Comparison of ENCODE assay signal across 13 cellular contexts in the genomic region with DNA sequence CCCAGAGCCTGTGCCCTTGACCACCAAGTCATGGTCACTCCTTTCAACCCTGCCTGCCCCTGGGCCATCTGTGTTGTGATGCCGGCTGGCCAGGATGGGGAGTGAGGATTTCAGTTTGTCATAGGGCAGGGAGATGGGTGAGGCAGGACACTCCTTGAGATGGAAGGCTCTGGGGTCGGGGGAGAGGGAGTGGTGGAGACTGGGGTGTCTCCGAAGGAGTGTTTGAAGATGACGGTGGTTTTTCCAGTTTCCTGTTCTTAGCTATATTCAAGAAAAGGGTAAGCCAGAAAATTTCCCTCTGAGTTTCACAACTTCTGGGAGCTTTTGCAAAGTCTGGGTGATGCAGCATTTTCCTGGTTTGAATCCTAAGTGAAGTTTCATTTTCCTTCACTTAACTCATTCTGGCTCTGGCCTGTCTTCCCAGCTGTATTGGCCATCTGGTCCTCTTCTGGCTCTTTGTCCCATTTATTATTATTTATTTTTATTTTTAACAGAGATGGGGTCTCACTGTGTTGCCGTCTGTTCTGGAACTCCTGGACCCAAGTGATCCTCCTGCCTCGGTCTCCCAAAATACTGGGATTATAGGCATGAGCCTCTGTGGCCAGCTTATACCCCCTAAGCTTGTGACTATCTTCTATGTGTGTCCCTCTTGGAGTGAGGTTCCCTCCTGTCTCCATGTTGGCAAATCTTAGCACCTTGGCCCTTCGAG. TPM values are rescaled to one million over a fixed set of nuclear protein-coding genes. Genes with fewer than 3 reads are reported as not detected.
DNase-seq lines count a peak whose midpoint lies in the region; ATAC-seq and TF ChIP-seq lines count a peak whose summit lies in the region.
"Had no signal": no experiment of that assay in that cellular context is flagged by ENCODE, and none has a peak within 500 bp of the region (broad histone marks: within the 10 kb centered on the region; RNA-seq: fewer than 3 reads in every experiment).

No MANE protein-coding gene starts in this region.

- no peaks in the 10 kb centered on the region for H3K27me3 Mint-ChIP-seq in activated T-helper 17 cell treated with anti-CD3 and anti-CD28 coated beads, Interleukin-2, amount 50 U/mL, for 72 hours
- no peaks in the 10 kb centered on the region for H3K27me3 Mint-ChIP-seq in Caco-2 (ENCODE audit: insufficient read depth, unreplicated experiment)
- H3K27me3 Mint-ChIP-seq: activated naive CD8-positive, alpha-beta T cell; CD4-positive, alpha-beta T cell had no signal

- no TSS peak for BruUV-seq in Caco-2 (replicated peaks; lab: Mats Ljungman, UMichigan)

- CTCF ChIA-PET in Caco-2 (lab: Charles Lee): no interaction called here

- H3K27ac ChIP-seq in heart right ventricle: peak overlapping the region in 9 of 10 donors; percentile 7 to 87 (median 73)

- peaks cover 0 to 46% (median 12%) of the 10 kb centered on the region in 11 donors for H3K9me3 ChIP-seq in heart right ventricle
- peaks cover 26% of the 10 kb centered on the region for H3K9me3 ChIP-seq in Caco-2

- intact Hi-C loops in heart right ventricle (cut with DNase I): no loop called here
- intact Hi-C loops in Caco-2 (cut with micrococcal nuclease; ENCODE audit: unreplicated experiment): no loop called here

- 77 to 83% methylated on average over 7 of the region's 7 CpGs for WGBS in heart right ventricle, 2 donors

- peaks cover 3 to 53% (median 26%) of the 10 kb centered on the region in 9 donors for H3K4me1 ChIP-seq in heart right ventricle
- peaks cover 4% of the 10 kb centered on the region; the same call in 1 of the 2 replicates for H3K4me1 ChIP-seq in Caco-2

- H3K36me3 Mint-ChIP-seq in activated T-helper 17 cell treated with anti-CD3 and anti-CD28 coated beads, Interleukin-2, amount 50 U/mL, for 72 hours (ENCODE audit: low read depth): peaks cover 78% of the 10 kb centered on the region
- H3K36me3 Mint-ChIP-seq in Caco-2 (ENCODE audit: insufficient read depth, unreplicated experiment): peaks cover 30% of the 10 kb centered on the region

- H3K4me3 ChIP-seq in AG09309 (ENCODE audit: control insufficient read depth, low read depth, low read length): no peak overlapping the region
- no peak overlapping the region for H3K4me3 ChIP-seq in heart right ventricle
- no peak overlapping the region for H3K4me3 ChIP-seq in skeletal muscle cell (ENCODE audit: low read depth, low read length)
- no peak overlapping the region for H3K4me3 ChIP-seq in Caco-2 (ENCODE audit: low read depth, low read length)

- peak; percentile 84 for DNase-seq in AG09309 (ENCODE audit: low read depth)
- DNase-seq in heart right ventricle: no peak
- DNase-seq in skeletal muscle cell (ENCODE audit: low read depth): peak; percentile 43
- DNase-seq in Caco-2: no peak
- no peak for DNase-seq in activated T-cell treated with anti-CD3 and anti-CD28 coated beads for 4 hours
- no peak for DNase-seq in LoVo (ENCODE audit: low spot score)
- DNase-seq: activated CD4-positive, CD25-positive, alpha-beta regulatory T cell; CD4-positive, alpha-beta T cell; erythroblast; SHP77 treated with DMSO at 0.1 percent for 48 hours had no signal

- H3K9me3 Mint-ChIP-seq in activated T-helper 17 cell treated with anti-CD3 and anti-CD28 coated beads, Interleukin-2, amount 50 U/mL, for 72 hours: peaks cover 23% of the 10 kb centered on the region
- peaks cover 36% of the 10 kb centered on the region for H3K9me3 Mint-ChIP-seq in Caco-2 (ENCODE audit: unreplicated experiment)

- POLR2A ChIA-PET in Caco-2 (lab: Charles Lee): no interaction called here

- no peak for TF ChIP-seq CTCF in AG09309 (IDR thresholded peaks at IDR 0.05; ENCODE audit: control insufficient read depth, insufficient read depth, low read depth, low read length, missing control alignments)
- no peak for TF ChIP-seq CTCF in heart right ventricle (IDR thresholded peaks at IDR 0.05)
- TF ChIP-seq CTCF in Caco-2 (IDR thresholded peaks at IDR 0.05; ENCODE audit: insufficient read depth in 1 of 2, low read depth in 1 of 2, low read length in 1 of 2, severe bottlenecking in 1 of 2, unreplicated experiment in 1 of 2): no peak

- peak; percentile 66 for ATAC-seq in activated T-helper 17 cell treated with anti-CD3 and anti-CD28 coated beads, Interleukin-2, amount 50 U/mL, for 72 hours (replicated peaks)
- ATAC-seq in heart right ventricle (peak; percentile 46 to 86 (median 71)), HG03457 (IDR thresholded peaks at IDR 0.05; ENCODE audit: unreplicated experiment) (no peak)

- peak overlapping the region; percentile 13 for H3K4me3 Mint-ChIP-seq in activated T-helper 17 cell treated with anti-CD3 and anti-CD28 coated beads, Interleukin-2, amount 50 U/mL, for 72 hours
- no peak overlapping the region for H3K4me3 Mint-ChIP-seq in Caco-2 (ENCODE audit: unreplicated experiment)
- H3K4me3 Mint-ChIP-seq: activated naive CD8-positive, alpha-beta T cell; CD4-positive, alpha-beta T cell had no signal

- H3K36me3 ChIP-seq in heart right ventricle (peaks cover 0 to 17% (median 0%) of the 10 kb centered on the region in 9 donors), Caco-2 (ENCODE audit: control insufficient read depth, insufficient read depth, low read length) (no peaks in the 10 kb centered on the region)

- peaks cover 17% of the 10 kb centered on the region for H3K4me1 Mint-ChIP-seq in activated T-helper 17 cell treated with anti-CD3 and anti-CD28 coated beads, Interleukin-2, amount 50 U/mL, for 72 hours
- H3K4me1 Mint-ChIP-seq in Caco-2 (ENCODE audit: low read depth, unreplicated experiment): peaks cover 5% of the 10 kb centered on the region

- H3K27me3 ChIP-seq in heart right ventricle (no peaks in the 10 kb centered on the region), Caco-2 (replicated peaks; ENCODE audit: control insufficient read depth, insufficient read depth, low read length) (no peaks in the 10 kb centered on the region)

- peak overlapping the region; percentile 78 for H3K27ac Mint-ChIP-seq in activated T-helper 17 cell treated with anti-CD3 and anti-CD28 coated beads, Interleukin-2, amount 50 U/mL, for 72 hours
- no peak overlapping the region for H3K27ac Mint-ChIP-seq in Caco-2 (ENCODE audit: unreplicated experiment)
- H3K27ac Mint-ChIP-seq: activated naive CD8-positive, alpha-beta T cell; CD4-positive, alpha-beta T cell had no signal

RNA-seq across cellular contexts. Expression of a gene that starts 27.7 kb away (rescaled TPM):
- total RNA-seq in activated T-helper 17 cell treated with anti-CD3 and anti-CD28 coated beads, Interleukin-2, amount 50 U/mL, for 72 hours: 10 to 100 TPM; 78.0 to 84.0 TPM
- total RNA-seq in heart right ventricle: 10 to 100 TPM; 15.1 to 32.8 (median 22.0) TPM
- 10 to 100 TPM in 1 of 2 donors, 1 to 10 TPM in 1; 6.1 to 14.9 TPM for polyA plus RNA-seq in heart right ventricle
- total RNA-seq in Caco-2 (2022): 22.3 and 24.8 TPM in 2 replicates

Comparison
In these comparisons a context has a peak if more than half of its experiments do, and no peak if none do; other contexts are left out.
1. DNase-seq: peak in AG09309 (single experiment) and skeletal muscle cell (single experiment); none in heart right ventricle (0 of 2), Caco-2 (0 of 2), activated T-cell treated with anti-CD3 and anti-CD28 coated beads for 4 hours (single experiment) and LoVo (single experiment).